In genomic region chr4:176277162-176277904, GRCh38 we compare ENCODE assay signal across 9 cellular contexts. TPM values are rescaled to one million over a fixed set of nuclear protein-coding genes. Genes with fewer than 3 reads are reported as not detected.
DNase-seq lines count a peak whose midpoint lies in the region; ATAC-seq and TF ChIP-seq lines count a peak whose summit lies in the region.
"Had no signal": no experiment of that assay in that cellular context is flagged by ENCODE, and none has a peak within 500 bp of the region (broad histone marks: within the 10 kb centered on the region; RNA-seq: fewer than 3 reads in every experiment).

No MANE protein-coding gene starts in this region.

- intact Hi-C loops in mammary epithelial cell (cut with micrococcal nuclease): loop anchor here (1.0 to 5.0 kb wide), 3 partner anchors 55 to 127 kb away; no protein-coding TSS in a partner anchor

- dilution Hi-C loops in mammary epithelial cell (cut with HindIII; ENCODE audit: low sequenced_read_pairs): no loop called here

- H3K27me3 ChIP-seq in NT2/D1 (ENCODE audit: insufficient read depth, insufficient read length): no peaks in the 10 kb centered on the region
- H3K27me3 ChIP-seq in mammary epithelial cell (ENCODE audit: insufficient read depth, low read length): no peaks in the 10 kb centered on the region

- H3K9me3 ChIP-seq in NT2/D1 (ENCODE audit: insufficient read depth, low read length) (no peaks in the 10 kb centered on the region), mammary epithelial cell (replicated peaks; ENCODE audit: insufficient read depth, low read length) (no peaks in the 10 kb centered on the region)

- H3K4me3 Mint-ChIP-seq in T-helper 2 cell treated with Interferon-gamma antibody and Interleukin-4, amounts not matched to agents 5 μg/mL and 100 μg/mL, for 36 hours: no peak overlapping the region
- H3K4me3 Mint-ChIP-seq: stimulated activated naive CD8-positive, alpha-beta T cell treated with anti-CD3 and anti-CD28 coated beads, Interleukin-15, Interleukin-2, amounts not matched to agents 100 ng/mL and 50 ng/mL, for 24 hours had no signal

- no TSS peak for BruUV-seq in mammary epithelial cell (replicated peaks; lab: Mats Ljungman, UMichigan)

- H4K20me1 ChIP-seq in mammary epithelial cell (ENCODE audit: insufficient read depth, low read length): no peaks in the 10 kb centered on the region

- H3K9ac ChIP-seq in NT2/D1 (ENCODE audit: insufficient read length, low read depth) (no peak overlapping the region), mammary epithelial cell (ENCODE audit: insufficient read depth, low read length) (no peak overlapping the region)

- H3K36me3 ChIP-seq in NT2/D1 (ENCODE audit: insufficient read depth, insufficient read length, low read length): no peaks in the 10 kb centered on the region
- no peaks in the 10 kb centered on the region for H3K36me3 ChIP-seq in mammary epithelial cell (ENCODE audit: insufficient read depth, low read length)

- no peaks in the 10 kb centered on the region for H3K36me3 Mint-ChIP-seq in T-helper 2 cell treated with Interferon-gamma antibody and Interleukin-4, amounts not matched to agents 5 μg/mL and 100 μg/mL, for 36 hours (ENCODE audit: low read depth)

- CTCF ChIA-PET in mammary epithelial cell (lab: Charles Lee; ENCODE audit: low non-redundant PET): interaction anchor here (0.5 to 0.8 kb wide), 6 partner anchors 10 to 388 kb away, joined by 3 to 24 read pairs (median 5); no protein-coding TSS in a partner anchor

- no peaks in the 10 kb centered on the region for H3K9me3 Mint-ChIP-seq in T-helper 2 cell treated with Interferon-gamma antibody and Interleukin-4, amounts not matched to agents 5 μg/mL and 100 μg/mL, for 36 hours

- H3K4me1 Mint-ChIP-seq in T-helper 2 cell treated with Interferon-gamma antibody and Interleukin-4, amounts not matched to agents 5 μg/mL and 100 μg/mL, for 36 hours (ENCODE audit: low read depth): no peaks in the 10 kb centered on the region

- no peak overlapping the region for H3K4me2 ChIP-seq in mammary epithelial cell (ENCODE audit: insufficient read depth, low read depth, low read length)

- WGBS in mammary epithelial cell (ENCODE audit: low coverage, missing lambda C conversion rate): 73% methylated on average over 13 of the region's 13 CpGs

- peaks cover 3% of the 10 kb centered on the region for H3K27me3 Mint-ChIP-seq in T-helper 2 cell treated with Interferon-gamma antibody and Interleukin-4, amounts not matched to agents 5 μg/mL and 100 μg/mL, for 36 hours (ENCODE audit: low read depth)

- no peak overlapping the region for H3K27ac Mint-ChIP-seq in T-helper 2 cell treated with Interferon-gamma antibody and Interleukin-4, amounts not matched to agents 5 μg/mL and 100 μg/mL, for 36 hours
- H3K27ac Mint-ChIP-seq: stimulated activated naive CD8-positive, alpha-beta T cell treated with anti-CD3 and anti-CD28 coated beads, Interleukin-15, Interleukin-2, amounts not matched to agents 100 ng/mL and 50 ng/mL, for 24 hours had no signal

- H3K4me1 ChIP-seq in NT2/D1 (ENCODE audit: insufficient read depth, insufficient read length) (peaks cover 2% of the 10 kb centered on the region), mammary epithelial cell (ENCODE audit: insufficient read depth, low read length) (peaks cover 15% of the 10 kb centered on the region)

- peak; percentile 52 to 72 for TF ChIP-seq CTCF in mammary epithelial cell (conservative IDR thresholded peaks at IDR 0.05 in 1 of 2, IDR thresholded peaks at IDR 0.05 in 1 of 2; ENCODE audit: extremely low read depth in 1 of 2, insufficient read depth in 1 of 2, low read depth in 1 of 2, low read length in 2 of 2)

- no peak overlapping the region for H3K4me3 ChIP-seq in NT2/D1 (ENCODE audit: insufficient read length, low read depth)
- no peak overlapping the region for H3K4me3 ChIP-seq in mammary epithelial cell (replicated peaks in 1 of 3; ENCODE audit: insufficient read depth in 1 of 3, low read depth in 2 of 3, low read length in 3 of 3)

- no peak overlapping the region for H3K27ac ChIP-seq in mammary epithelial cell (ENCODE audit: insufficient read depth, low read depth, low read length)

- H3K79me2 ChIP-seq in mammary epithelial cell (ENCODE audit: insufficient read depth, low read length): no peaks in the 10 kb centered on the region

- in situ Hi-C loops in mammary epithelial cell (cut with MboI; ENCODE audit: low sequenced_read_pairs in 2 of 2): no loop called here

- DNase-seq in ELF-1 (ENCODE audit: low read depth, low spot score) (peak; percentile 35), HK-2 (ENCODE audit: unreplicated experiment) (peak; percentile 40), NT2/D1 (ENCODE audit: low read depth, low spot score) (peak; percentile 13), mammary epithelial cell (peak; percentile 53), islet precursor cell (peak; percentile 75)
- DNase-seq in stimulated activated CD8-positive, alpha-beta memory T cell treated with anti-CD3 and anti-CD28 coated beads, Interleukin-2, amount 100 ng/mL, for 48 hours (ENCODE audit: low read depth in 2 of 2): peak; percentile 1 to 7
- no peak for DNase-seq in T-helper 2 cell treated with Interferon-gamma antibody and Interleukin-4, amounts not matched to agents 5 μg/mL and 100 μg/mL, for 36 hours (ENCODE audit: low spot score)

- no peak overlapping the region for H2AFZ ChIP-seq in mammary epithelial cell (ENCODE audit: low read depth, low read length)

- ATAC-seq in GM19463 (IDR thresholded peaks at IDR 0.05; ENCODE audit: unreplicated experiment): peak; percentile 87

RNA-seq across cellular contexts. Expression of gene ASB5, which starts 8.3 kb away (rescaled TPM):
- total RNA-seq in mammary epithelial cell: not detected
- polyA plus RNA-seq in mammary epithelial cell: 0.01 TPM
- polyA minus RNA-seq in mammary epithelial cell: not detected

RNA-seq across cellular contexts. Expression of gene SPCS3, which starts 42.4 kb away (rescaled TPM):
- 100 to 1,000 TPM in 1 of 2 donors, 10 to 100 TPM in 1; 88.2 to 142 TPM for total RNA-seq in mammary epithelial cell
- polyA plus RNA-seq in mammary epithelial cell: 36.0 TPM
- polyA minus RNA-seq in mammary epithelial cell: 18.2 TPM
